Comparison of ENCODE assay signal across 19 cellular contexts in genomic region chr6:11322252-11322885, GRCh38.
DNase-seq lines count a peak whose midpoint lies in the region; ATAC-seq, FAIRE-seq and TF ChIP-seq lines count a peak whose summit lies in the region.
"Had no signal": no experiment of that assay in that cellular context is flagged by ENCODE, and none has a peak within 500 bp of the region (broad histone marks: within the 10 kb centered on the region; RNA-seq: fewer than 3 reads in every experiment).

No MANE protein-coding gene starts in this region.

- in situ Hi-C loops in GM12878 (cut with MboI), result no loop called here

- no peak overlapping the region for H3K27ac ChIP-seq in CD8-positive, alpha-beta T cell (ENCODE audit: low read depth, low read length)
- peak overlapping the region; percentile 45 for H3K27ac ChIP-seq in GM12878 (ENCODE audit: control insufficient read depth, insufficient read depth)
- H3K27ac ChIP-seq: Peyer's patch, thoracic aorta had no signal

- SMC1A ChIA-PET in GM12878 (lab: Charles Lee; ENCODE audit: uncharacterized antibody, unreplicated experiment), result interaction anchor here (0.6 to 12.6 kb wide), 21 partner anchors 11 to 173 kb away, joined by 3 to 129 read pairs (median 8); no protein-coding TSS in a partner anchor

- no peaks in the 10 kb centered on the region for H3K9me3 Mint-ChIP-seq in CD8-positive, alpha-beta T cell
- no peaks in the 10 kb centered on the region for H3K9me3 Mint-ChIP-seq in nephron

- POLR2A ChIA-PET in CD8-positive, alpha-beta T cell (lab: Charles Lee), result no interaction called here
- POLR2A ChIA-PET in GM12878 (lab: Charles Lee), result interaction anchor here (0.6 to 3.4 kb wide), 13 partner anchors 11 to 150 kb away, joined by 3 to 20 read pairs (median 4); no protein-coding TSS in a partner anchor

- no TSS peak for BruUV-seq in GM12878 (replicated peaks; lab: Mats Ljungman, UMichigan)

- no peak for ATAC-seq in CD8-positive, alpha-beta T cell
- peak; percentile 23 for ATAC-seq in GM12878
- ATAC-seq in GM18861 (IDR thresholded peaks at IDR 0.05; ENCODE audit: unreplicated experiment), result no peak

- CTCF ChIA-PET in CD8-positive, alpha-beta T cell (lab: Charles Lee), result no interaction called here
- CTCF ChIA-PET in GM12878 (lab: Yijun Ruan, JAX), result interaction anchor here (0.8 to 3.1 kb wide), 10 partner anchors 11 to 191 kb away, joined by 3 to 24 read pairs (median 3); no protein-coding TSS in a partner anchor

- H2AFZ ChIP-seq in GM12878 (ENCODE audit: control insufficient read depth, low read depth, low read length), result no peak overlapping the region

- intact Hi-C loops in CD8-positive, alpha-beta T cell (cut with DNase I, micrococcal nuclease), result no loop called here
- intact Hi-C loops in GM12878 (cut with micrococcal nuclease; ENCODE audit: unreplicated experiment), result loop anchor here (5.0 kb wide), 2 partner anchors 45 to 180 kb away; no protein-coding TSS in a partner anchor

- peak overlapping the region; percentile 12; the same call in 1 of the 2 replicates for H3K9ac ChIP-seq in GM12878 (ENCODE audit: control insufficient read depth, insufficient read depth, low read length)
- H3K9ac ChIP-seq: SK-N-SH had no signal

- H3K36me3 ChIP-seq in CD8-positive, alpha-beta T cell (ENCODE audit: insufficient read depth, low read length), result no peaks in the 10 kb centered on the region
- H3K36me3 ChIP-seq in GM12878 (ENCODE audit: control insufficient read depth in 2 of 2, insufficient read depth in 2 of 2, low read length in 1 of 2) (peaks cover 2 to 15% of the 10 kb centered on the region in 2 experiments; a peak in 1 of 4 replicates), BE2C (no peaks in the 10 kb centered on the region)
- H3K36me3 ChIP-seq: Peyer's patch, thoracic aorta had no signal

- no peak for DNase-seq in CD8-positive, alpha-beta T cell
- DNase-seq in HPDE6-E6E7 (ENCODE audit: extremely low spot score), result peak; percentile 31
- no peak for DNase-seq in GM12878 (ENCODE audit: low read depth, low spot score)
- no peak for DNase-seq in BE2C
- no peak for DNase-seq in NCI-H2171 treated with DMSO at 0.1 percent for 48 hours (lab: John Stamatoyannopoulos, UW)
- DNase-seq: activated effector memory CD4-positive, alpha-beta T cell treated with anti-CD3 and anti-CD28 coated beads, Interleukin-2, amount 50 U/mL, for 16 hours; central memory CD4-positive, alpha-beta T cell; effector CD4-positive, alpha-beta T cell; MM.1S; NCI-H1694 treated with DMSO at 0.1 percent for 48 hours; NCI-H2227 treated with DMSO at 0.1 percent for 48 hours; occipital lobe; Peyer's patch; SK-N-SH; T1000 had no signal

- peak; percentile 33; the same call in 1 of the 2 replicates for TF ChIP-seq POLR2A in GM12878 (IDR thresholded peaks at IDR 0.05; ENCODE audit: low read depth, low read length)

- TF ChIP-seq EP300 in GM12878 (IDR thresholded peaks at IDR 0.05; ENCODE audit: borderline replicate concordance in 1 of 2, control insufficient read depth in 1 of 2, low read depth in 2 of 2, low read length in 2 of 2), result no peak

- no peak for FAIRE-seq in GM12878 (lab: Jason Lieb, UNC)
- FAIRE-seq: D721Med had no signal

- 0 out of 2 replicates have a peak, but pooled peaks have one; percentile 3 for TF ChIP-seq RAD21 in GM12878 (IDR thresholded peaks at IDR 0.05; ENCODE audit: insufficient read depth, low read depth, low read length)

- peaks cover 42% of the 10 kb centered on the region for H3K4me1 Mint-ChIP-seq in CD8-positive, alpha-beta T cell (ENCODE audit: low read depth)
- peaks cover 28% of the 10 kb centered on the region for H3K4me1 Mint-ChIP-seq in nephron

- 47% methylated on average over 8 of the region's 8 CpGs for WGBS in GM12878 (ENCODE audit: insufficient coverage, insufficient replicate concordance, low lambda C conversion rate, missing lambda C conversion rate)

- no peaks in the 10 kb centered on the region for H3K4me1 ChIP-seq in CD8-positive, alpha-beta T cell (ENCODE audit: insufficient read depth, low read length)
- peaks cover 49% of the 10 kb centered on the region for H3K4me1 ChIP-seq in GM12878 (ENCODE audit: control insufficient read depth, insufficient read depth, low read length)
- H3K4me1 ChIP-seq in BE2C, result no peaks in the 10 kb centered on the region

- H3K4me3 Mint-ChIP-seq in CD8-positive, alpha-beta T cell, result no peak overlapping the region
- H3K4me3 Mint-ChIP-seq in nephron, result no peak overlapping the region

- peaks cover 60% of the 10 kb centered on the region for H3K36me3 Mint-ChIP-seq in CD8-positive, alpha-beta T cell
- no peaks in the 10 kb centered on the region for H3K36me3 Mint-ChIP-seq in nephron (ENCODE audit: low read depth)

- H3K27ac Mint-ChIP-seq in CD8-positive, alpha-beta T cell, result peak overlapping the region; percentile 1
- peak overlapping the region in 2 of 3 experiments; percentile 19 to 34 for H3K27ac Mint-ChIP-seq in nephron

- TF ChIP-seq CTCF in CD8-positive, alpha-beta T cell (IDR thresholded peaks at IDR 0.05), result no peak
- TF ChIP-seq CTCF in GM12878 (IDR thresholded peaks at IDR 0.05 in 2 of 3, conservative IDR thresholded peaks at IDR 0.05 in 1 of 3; ENCODE audit: control insufficient read depth in 2 of 3, extremely low read depth in 1 of 3, insufficient read depth in 1 of 3, low read depth in 3 of 3, low read length in 3 of 3), result no peak
- TF ChIP-seq CTCF in nephron (IDR thresholded peaks at IDR 0.05; ENCODE audit: unreplicated experiment in 3 of 3), result no peak
- TF ChIP-seq CTCF in BE2C (IDR thresholded peaks at IDR 0.05; ENCODE audit: low read depth, low read length), result no peak

- RAD21 ChIA-PET in GM12878 (lab: Charles Lee; ENCODE audit: unreplicated experiment), result interaction anchor here (0.8 to 6.4 kb wide), 19 partner anchors 10 to 172 kb away, joined by 3 to 118 read pairs (median 10); partner anchors contain the start of gene NEDD9

- no peaks in the 10 kb centered on the region for H3K27me3 Mint-ChIP-seq in CD8-positive, alpha-beta T cell (ENCODE audit: low read depth)
- H3K27me3 Mint-ChIP-seq in nephron (ENCODE audit: low read depth), result no peaks in the 10 kb centered on the region

- H3K79me2 ChIP-seq in GM12878 (ENCODE audit: control insufficient read depth, insufficient read depth, low read length), result peaks cover 17% of the 10 kb centered on the region

- no peaks in the 10 kb centered on the region for H3K9me3 ChIP-seq in CD8-positive, alpha-beta T cell (ENCODE audit: low read length)
- H3K9me3 ChIP-seq in GM12878 (replicated peaks; ENCODE audit: control insufficient read depth, insufficient read depth, low read length), result no peaks in the 10 kb centered on the region; the same call in 2 of the 3 replicates
- no peaks in the 10 kb centered on the region; the same call in 1 of the 2 replicates for H3K9me3 ChIP-seq in BE2C
- H3K9me3 ChIP-seq: Peyer's patch, SK-N-SH, thoracic aorta had no signal

- H3K4me3 ChIP-seq in CD8-positive, alpha-beta T cell (ENCODE audit: low read depth, low read length), result no peak overlapping the region
- H3K4me3 ChIP-seq in GM12878 (no peak overlapping the region), BE2C (ENCODE audit: low read depth, low read length) (no peak overlapping the region)
- H3K4me3 ChIP-seq: Peyer's patch, thoracic aorta had no signal

- no peaks in the 10 kb centered on the region for H4K20me1 ChIP-seq in GM12878 (ENCODE audit: control insufficient read depth, insufficient read depth)

- H3K27me3 ChIP-seq in CD8-positive, alpha-beta T cell (ENCODE audit: insufficient read depth, low read length), result no peaks in the 10 kb centered on the region
- H3K27me3 ChIP-seq in GM12878 (replicated peaks in 1 of 2; ENCODE audit: control insufficient read depth in 2 of 2, insufficient read depth in 2 of 2, low read length in 1 of 2) (no peaks in the 10 kb centered on the region), BE2C (no peaks in the 10 kb centered on the region)
- H3K27me3 ChIP-seq: Peyer's patch had no signal

- H3K4me2 ChIP-seq in GM12878 (ENCODE audit: control insufficient read depth, insufficient read depth), result peak overlapping the region; percentile 39; the same call in 1 of the 2 replicates
- H3K4me2 ChIP-seq: SK-N-SH had no signal

TF ChIP-seq in GM12878, 131 proteins besides CTCF, POLR2A, EP300 and RAD21 (continues in another document):
- TF ChIP-seq TCF7 (IDR thresholded peaks at IDR 0.05; ENCODE audit: borderline replicate concordance) (0 out of 2 replicates have a peak, but pooled peaks have one; percentile 25), MYB (IDR thresholded peaks at IDR 0.05; ENCODE audit: borderline replicate concordance, low read depth, low read length) (no peak), SREBF1 (IDR thresholded peaks at IDR 0.05; ENCODE audit: low read length) (no peak), NR2C1 (IDR thresholded peaks at IDR 0.05) (no peak), NR2F1 (conservative IDR thresholded peaks at IDR 0.05) (peak; percentile 48; the same call in 1 of the 2 replicates), SPI1 (IDR thresholded peaks at IDR 0.05; ENCODE audit: borderline replicate concordance, insufficient read depth, low read depth, low read length) (0 out of 2 replicates have a peak, but pooled peaks have one; percentile 10), USF1 (IDR thresholded peaks at IDR 0.05; ENCODE audit: borderline replicate concordance, extremely low read length, insufficient read depth, low read depth, low read length) (no peak), KDM1A (IDR thresholded peaks at IDR 0.05; ENCODE audit: borderline replicate concordance) (no peak), GATAD2B (conservative IDR thresholded peaks at IDR 0.05; ENCODE audit: low read depth) (no peak), RELA (IDR thresholded peaks at IDR 0.05; ENCODE audit: borderline replicate concordance, partially characterized antibody) (no peak), YY1 (IDR thresholded peaks at IDR 0.05; ENCODE audit: low read depth, low read length) (no peak)
